8 cellular contexts compared by ENCODE assay signal in genomic region chr6:122471107-122472021, GRCh38. TPM values are rescaled to one million over a fixed set of nuclear protein-coding genes. Genes with fewer than 3 reads are reported as not detected.
DNase-seq lines count a peak whose midpoint lies in the region; ATAC-seq, FAIRE-seq and TF ChIP-seq lines count a peak whose summit lies in the region.

Gene SERINC1, minus strand, starts transcription at chr6:122471807. Its CDS starts 70 bp downstream, at chr6:122471737.

- no peaks in the 10 kb centered on the region for H3K27me3 ChIP-seq in pancreas
- no peaks in the 10 kb centered on the region for H3K27me3 ChIP-seq in tibial artery

- intact Hi-C loops in Right ventricle myocardium superior (cut with DNase I) (loop anchor here (5.0 kb wide), 1 partner anchor 69 kb away; no protein-coding TSS in a partner anchor), pancreas (cut with DNase I) (no loop called here), tibial artery (cut with DNase I; ENCODE audit: low total_unique reads) (loop anchor here (5.0 kb wide), 1 partner anchor 69 kb away; no protein-coding TSS in a partner anchor)

- no peaks in the 10 kb centered on the region for H3K9me3 Mint-ChIP-seq in activated naive CD8-positive, alpha-beta T cell treated with anti-CD3 and anti-CD28 coated beads, Interleukin-2, amount 50 U/mL, for 24 hours

- peaks cover 5% of the 10 kb centered on the region for H3K36me3 Mint-ChIP-seq in activated naive CD8-positive, alpha-beta T cell treated with anti-CD3 and anti-CD28 coated beads, Interleukin-2, amount 50 U/mL, for 24 hours (ENCODE audit: low read depth)

- H3K4me3 ChIP-seq in GM12865 (ENCODE audit: low read depth, low read length) (peak within 1 kb of the TSS; percentile 99), pancreas (peak within 1 kb of the TSS; percentile 73 to 93 (median 82)), tibial artery (peak within 1 kb of the TSS; percentile 64 to 90)

- DNase-seq in GM12865 (ENCODE audit: low read depth): peak; percentile 95
- DNase-seq in NCI-H1417 treated with DMSO at 0.1 percent for 48 hours (lab: John Stamatoyannopoulos, UW): peak; percentile 73
- peak; percentile 85 for DNase-seq in SW480 (ENCODE audit: low spot score)
- peak; percentile 91 for DNase-seq in activated naive CD8-positive, alpha-beta T cell treated with anti-CD3 and anti-CD28 coated beads, Interleukin-2, amount 50 U/mL, for 24 hours
- peak; percentile 98 for DNase-seq in Right ventricle myocardium superior
- DNase-seq in pancreas: peak; percentile 90 to 98 (median 94)
- DNase-seq in tibial artery: peak; percentile 95 to 97

- TF ChIP-seq CTCF in GM12865 (IDR thresholded peaks at IDR 0.05; ENCODE audit: insufficient read depth, low read depth, low read length, missing control alignments) (no peak), pancreas (IDR thresholded peaks at IDR 0.05) (no peak), tibial artery (IDR thresholded peaks at IDR 0.05) (no peak)

- FAIRE-seq in pancreas (lab: Jason Lieb, UNC): peak; percentile 95

- 0% methylated on average over 48 to 49 of the region's 49 CpGs for WGBS in pancreas, 2 donors

- H3K27ac ChIP-seq in pancreas (peak within 1 kb of the TSS; percentile 85 to 95 (median 90)), tibial artery (peak within 1 kb of the TSS; percentile 88 to 96)

- peak; percentile 99 for ATAC-seq in HG02763 (IDR thresholded peaks at IDR 0.05; ENCODE audit: unreplicated experiment)
- ATAC-seq in activated naive CD8-positive, alpha-beta T cell treated with anti-CD3 and anti-CD28 coated beads, Interleukin-2, amount 50 U/mL, for 24 hours: peak; percentile 98
- peak; percentile 100 for ATAC-seq in Right ventricle myocardium superior (ENCODE audit: poor library complexity)
- ATAC-seq in pancreas: peak; percentile 98 to 100 (median 99)

- H3K4me1 ChIP-seq in pancreas (peaks cover 7 to 25% (median 8%) of the 10 kb centered on the region in 3 donors), tibial artery (peaks cover 0 to 47% (median 24%) of the 10 kb centered on the region in 4 donors)

- H3K27ac Mint-ChIP-seq in activated naive CD8-positive, alpha-beta T cell treated with anti-CD3 and anti-CD28 coated beads, Interleukin-2, amount 50 U/mL, for 24 hours: peak within 1 kb of the TSS; percentile 98

- peaks cover 0 to 4% (median 0%) of the 10 kb centered on the region in 3 donors for H3K36me3 ChIP-seq in pancreas
- peaks cover 0 to 4% (median 0%) of the 10 kb centered on the region in 3 donors for H3K36me3 ChIP-seq in tibial artery

- no peaks in the 10 kb centered on the region for H3K9me3 ChIP-seq in pancreas
- no peaks in the 10 kb centered on the region for H3K9me3 ChIP-seq in tibial artery

- H3K4me3 Mint-ChIP-seq in activated naive CD8-positive, alpha-beta T cell treated with anti-CD3 and anti-CD28 coated beads, Interleukin-2, amount 50 U/mL, for 24 hours: peak within 1 kb of the TSS; percentile 99

- no peaks in the 10 kb centered on the region for H3K27me3 Mint-ChIP-seq in activated naive CD8-positive, alpha-beta T cell treated with anti-CD3 and anti-CD28 coated beads, Interleukin-2, amount 50 U/mL, for 24 hours

- peaks cover 46% of the 10 kb centered on the region for H3K4me1 Mint-ChIP-seq in activated naive CD8-positive, alpha-beta T cell treated with anti-CD3 and anti-CD28 coated beads, Interleukin-2, amount 50 U/mL, for 24 hours

RNA-seq across cellular contexts. Expression of gene SERINC1, which starts in this region (rescaled TPM):
- total RNA-seq in Right ventricle myocardium superior (142 TPM), pancreas (10 to 100 TPM; 36.5 to 78.9 (median 50.1) TPM)
- polyA plus RNA-seq in pancreas: 10 to 100 TPM; 24.9 to 98.8 TPM

Comparison
In these comparisons a context has a peak if more than half of its experiments do, and no peak if none do; other contexts are left out.
1. Peak in every context shown above with its lines: DNase-seq, ATAC-seq, H3K4me3 ChIP-seq and H3K27ac ChIP-seq.
2. intact Hi-C loops: an anchor here in Right ventricle myocardium superior (5.0 kb wide) and tibial artery (5.0 kb wide); none called in pancreas.